In genomic region chr10:14840178-14840577, GRCh38 we compare ENCODE assay signal across 20 cellular contexts. TPM values are rescaled to one million over a fixed set of nuclear protein-coding genes. Genes with fewer than 3 reads are reported as not detected.
DNase-seq lines count a peak whose midpoint lies in the region; ATAC-seq and TF ChIP-seq lines count a peak whose summit lies in the region.
"Had no signal": no experiment of that assay in that cellular context is flagged by ENCODE, and none has a peak within 500 bp of the region (broad histone marks: within the 10 kb centered on the region; RNA-seq: fewer than 3 reads in every experiment).

No MANE protein-coding gene starts in this region.

- WGBS in IMR-90 (ENCODE audit: extremely low coverage in 2 of 2, insufficient read length in 1 of 2), 2 experiments, result no CpG with 5 or more reads among the region's 2 CpGs

- no peak overlapping the region for H3K27ac ChIP-seq in IMR-90 (ENCODE audit: insufficient read depth, low read length)
- H3K27ac ChIP-seq: cardiac muscle cell, HL-60, upper lobe of left lung had no signal

- no peak for TF ChIP-seq CTCF in IMR-90 (conservative IDR thresholded peaks at IDR 0.05; ENCODE audit: low read depth, low read length)
- TF ChIP-seq CTCF in neural crest cell (conservative IDR thresholded peaks at IDR 0.05), result no peak

- BruUV-seq in IMR-90 (replicated peaks; lab: Mats Ljungman, UMichigan), result no TSS peak

- intact Hi-C loops in IMR-90 (cut with micrococcal nuclease), result no loop called here

- H2AK5ac ChIP-seq in IMR-90 (ENCODE audit: low read depth, low read length), result no peak overlapping the region

- no peak for DNase-seq in activated CD8-positive, alpha-beta memory T cell treated with anti-CD3 and anti-CD28 coated beads, Interleukin-2, amount 10 ng/mL, durations not matched to agents 7 days and 5 days
- no peak for DNase-seq in activated CD8-positive, alpha-beta memory T cell treated with anti-CD3 and anti-CD28 coated beads for 24 hours
- DNase-seq in IMR-90, result no peak
- DNase-seq in adipocyte (ENCODE audit: low read depth), result no peak
- DNase-seq in neural crest cell (ENCODE audit: low read depth, low spot score), result no peak
- no peak for DNase-seq in NOMO-1 treated with DMSO at 0.1 percent for 48 hours (lab: John Stamatoyannopoulos, UW; ENCODE audit: unreplicated experiment)
- DNase-seq in GM19240 (ENCODE audit: insufficient read length, low spot score), result no peak
- DNase-seq: effector CD4-positive, alpha-beta T cell; hippocampal formation; left cardiac atrium; NCI-H146; NCI-H446; small intestine; stimulated activated naive B cell treated with anti-CD40 and anti-IgM and Interleukin-4, amounts not matched to agents 10 μg/mL and 1 μg/mL and 100 μg/mL, for 72 hours; T-helper 9 cell; upper lobe of left lung had no signal

- in situ Hi-C loops in IMR-90 (cut with MboI; ENCODE audit: low sequenced_read_pairs), result no loop called here

- no peak for TF ChIP-seq RAD21 in IMR-90 (IDR thresholded peaks at IDR 0.05; ENCODE audit: low read length)

- no peak overlapping the region for H2BK15ac ChIP-seq in IMR-90 (ENCODE audit: low read depth, low read length)

- no peak overlapping the region for H4K91ac ChIP-seq in IMR-90 (ENCODE audit: insufficient read depth, low read depth, low read length)

- H3K4me1 ChIP-seq in IMR-90 (ENCODE audit: control insufficient read depth, insufficient read depth, low read length), result peaks cover 1% of the 10 kb centered on the region; the same call in 1 of the 2 replicates
- peaks cover 13% of the 10 kb centered on the region for H3K4me1 ChIP-seq in adipocyte (ENCODE audit: control insufficient read depth, insufficient read depth, low read length)

- peaks cover 24% of the 10 kb centered on the region for H3K4me1 Mint-ChIP-seq in activated CD8-positive, alpha-beta memory T cell treated with anti-CD3 and anti-CD28 coated beads, Interleukin-2, amount 10 ng/mL, durations not matched to agents 7 days and 5 days
- H3K4me1 Mint-ChIP-seq in neural crest cell, result peaks cover 30% of the 10 kb centered on the region

- no peak overlapping the region for H2AFZ ChIP-seq in IMR-90 (replicated peaks; ENCODE audit: low read length, poor library complexity)

- no peak for TF ChIP-seq POLR2A in IMR-90 (IDR thresholded peaks at IDR 0.05; ENCODE audit: low read depth, low read length)

- H4K20me1 ChIP-seq in IMR-90 (ENCODE audit: insufficient read depth, low read length), result peaks cover 4% of the 10 kb centered on the region

- H3K4me3 ChIP-seq in IMR-90 (ENCODE audit: insufficient read depth, low read depth, low read length) (no peak overlapping the region), adipocyte (ENCODE audit: low read length) (no peak overlapping the region)

- no peak overlapping the region for H2BK20ac ChIP-seq in IMR-90 (ENCODE audit: low read depth, low read length)

- H3K27me3 Mint-ChIP-seq in activated CD8-positive, alpha-beta memory T cell treated with anti-CD3 and anti-CD28 coated beads, Interleukin-2, amount 10 ng/mL, durations not matched to agents 7 days and 5 days, result no peaks in the 10 kb centered on the region
- H3K27me3 Mint-ChIP-seq in neural crest cell (ENCODE audit: low read depth), result no peaks in the 10 kb centered on the region
- H3K27me3 Mint-ChIP-seq: stimulated activated naive B cell treated with anti-CD40 and anti-IgM and Interleukin-4, amounts not matched to agents 10 μg/mL and 1 μg/mL and 100 μg/mL, for 72 hours had no signal

- H4K5ac ChIP-seq in IMR-90 (ENCODE audit: low read depth, low read length), result no peak overlapping the region

- CTCF ChIA-PET in activated CD8-positive, alpha-beta memory T cell treated with anti-CD3 and anti-CD28 coated beads, Interleukin-2, amount 10 ng/mL, durations not matched to agents 7 days and 5 days (lab: Charles Lee), result interaction anchor here (4.1 kb wide), 1 partner anchor 278 kb away, joined by 14 read pairs; no protein-coding TSS in a partner anchor
- CTCF ChIA-PET in IMR-90 (lab: Yijun Ruan, JAX), result no interaction called here

- H3K56ac ChIP-seq in IMR-90 (ENCODE audit: extremely low read depth, insufficient read depth, low read length), result no peak overlapping the region

- H3K9me3 ChIP-seq in IMR-90 (ENCODE audit: control insufficient read depth, insufficient read depth, low read length) (no peaks in the 10 kb centered on the region), adipocyte (ENCODE audit: control insufficient read depth, low read length) (no peaks in the 10 kb centered on the region)
- H3K9me3 ChIP-seq: upper lobe of left lung had no signal

- peak overlapping the region; percentile 20 for H3K27ac Mint-ChIP-seq in activated CD8-positive, alpha-beta memory T cell treated with anti-CD3 and anti-CD28 coated beads, Interleukin-2, amount 10 ng/mL, durations not matched to agents 7 days and 5 days
- H3K27ac Mint-ChIP-seq in neural crest cell (ENCODE audit: unreplicated experiment), result no peak overlapping the region
- H3K27ac Mint-ChIP-seq: stimulated activated naive B cell treated with anti-CD40 and anti-IgM and Interleukin-4, amounts not matched to agents 10 μg/mL and 1 μg/mL and 100 μg/mL, for 72 hours had no signal

- peaks cover 48% of the 10 kb centered on the region for H3K36me3 Mint-ChIP-seq in activated CD8-positive, alpha-beta memory T cell treated with anti-CD3 and anti-CD28 coated beads, Interleukin-2, amount 10 ng/mL, durations not matched to agents 7 days and 5 days
- peaks cover 11% of the 10 kb centered on the region for H3K36me3 Mint-ChIP-seq in neural crest cell (ENCODE audit: low read depth)

- H3K4me3 Mint-ChIP-seq in activated CD8-positive, alpha-beta memory T cell treated with anti-CD3 and anti-CD28 coated beads, Interleukin-2, amount 10 ng/mL, durations not matched to agents 7 days and 5 days, result peak overlapping the region; percentile 9
- peak overlapping the region; percentile 92 for H3K4me3 Mint-ChIP-seq in neural crest cell

- H3K79me1 ChIP-seq in IMR-90 (ENCODE audit: low read depth in 1 of 2, low read length in 2 of 2), result peaks cover 30 to 44% of the 10 kb centered on the region in 2 experiments

- dilution Hi-C loops in IMR-90 (cut with HindIII; ENCODE audit: low sequenced_read_pairs, unreplicated experiment), result no loop called here

- H3K27me3 ChIP-seq in IMR-90 (ENCODE audit: control insufficient read depth, insufficient read depth, low read length), result no peaks in the 10 kb centered on the region
- H3K27me3 ChIP-seq in adipocyte (replicated peaks; ENCODE audit: control insufficient read depth, insufficient read depth, low read length), result no peaks in the 10 kb centered on the region
- H3K27me3 ChIP-seq: cardiac muscle cell, upper lobe of left lung had no signal

- no peak overlapping the region for H4K8ac ChIP-seq in IMR-90 (ENCODE audit: low read depth in 2 of 2, low read length in 2 of 2)

- no peak overlapping the region for H2BK120ac ChIP-seq in IMR-90 (ENCODE audit: low read depth, low read length)

- H3K23ac ChIP-seq in IMR-90 (ENCODE audit: low read depth, low read length), result no peak overlapping the region

- H3K36me3 ChIP-seq in IMR-90 (ENCODE audit: control insufficient read depth, insufficient read depth, low read length), result peaks cover 26% of the 10 kb centered on the region
- H3K36me3 ChIP-seq in adipocyte (ENCODE audit: control insufficient read depth, insufficient read depth, low read length, severe bottlenecking), result peaks cover 49% of the 10 kb centered on the region

- H3K9ac ChIP-seq in IMR-90 (ENCODE audit: low read depth, low read length), result no peak overlapping the region
- peak overlapping the region; percentile 31 for H3K9ac ChIP-seq in adipocyte (ENCODE audit: low read length)

- no peak for ATAC-seq in activated CD8-positive, alpha-beta memory T cell treated with anti-CD3 and anti-CD28 coated beads, Interleukin-2, amount 10 ng/mL, durations not matched to agents 7 days and 5 days
- ATAC-seq in IMR-90 (ENCODE audit: low read depth), result no peak
- ATAC-seq in HG03520 (IDR thresholded peaks at IDR 0.05; ENCODE audit: unreplicated experiment), result no peak
- ATAC-seq: left cardiac atrium; Right ventricle myocardium inferior; stimulated activated naive B cell treated with anti-CD40 and anti-IgM and Interleukin-4, amounts not matched to agents 10 μg/mL and 1 μg/mL and 100 μg/mL, for 72 hours had no signal

- H2BK5ac ChIP-seq in IMR-90 (ENCODE audit: low read depth, low read length, poor library complexity, severe bottlenecking), result no peak overlapping the region

- H3K4me2 ChIP-seq in IMR-90 (ENCODE audit: low read depth, low read length), result no peak overlapping the region

- no peaks in the 10 kb centered on the region for H3K9me3 Mint-ChIP-seq in activated CD8-positive, alpha-beta memory T cell treated with anti-CD3 and anti-CD28 coated beads, Interleukin-2, amount 10 ng/mL, durations not matched to agents 7 days and 5 days (ENCODE audit: low read depth)
- no peaks in the 10 kb centered on the region for H3K9me3 Mint-ChIP-seq in neural crest cell
- H3K9me3 Mint-ChIP-seq: stimulated activated naive B cell treated with anti-CD40 and anti-IgM and Interleukin-4, amounts not matched to agents 10 μg/mL and 1 μg/mL and 100 μg/mL, for 72 hours had no signal

- no peak overlapping the region for H2AK9ac ChIP-seq in IMR-90 (replicated peaks; ENCODE audit: low read depth, low read length, poor library complexity)

- POLR2A ChIA-PET in IMR-90 (lab: Charles Lee; ENCODE audit: unreplicated experiment), result no interaction called here

- H3K4ac ChIP-seq in IMR-90 (ENCODE audit: low read depth, low read length), result no peak overlapping the region

- H3K18ac ChIP-seq in IMR-90 (ENCODE audit: low read depth, low read length), result no peak overlapping the region

- H3K14ac ChIP-seq in IMR-90 (replicated peaks; ENCODE audit: low read depth, low read length), result no peak overlapping the region

- no peaks in the 10 kb centered on the region; the same call in 1 of the 2 replicates for H3K9me1 ChIP-seq in IMR-90 (ENCODE audit: insufficient read depth, low read length)

RNA-seq across cellular contexts. Expression of gene HSPA14, which starts 2.1 kb away (rescaled TPM):
- total RNA-seq in activated CD8-positive, alpha-beta memory T cell treated with anti-CD3 and anti-CD28 coated beads, Interleukin-2, amount 10 ng/mL, durations not matched to agents 7 days and 5 days, result 10 to 100 TPM; 26.4 to 35.0 TPM
- total RNA-seq in IMR-90 (2012; rRNA removed) (11.8 and 15.6 TPM in 2 replicates), neural crest cell (24.2 and 24.5 TPM in 2 replicates)
- 8.7 and 10.3 TPM in 2 replicates for polyA plus RNA-seq in IMR-90 (2012; rRNA removed)
- 2.3 and 3.8 TPM in 2 replicates for polyA plus RNA-seq in IMR-90 (2012; cell fraction: cytosol; rRNA removed)
- 2.2 and 12.8 TPM in 2 replicates for polyA plus RNA-seq in IMR-90 (2012; cell fraction: nucleus; rRNA removed; ENCODE audit: low replicate concordance)

RNA-seq across cellular contexts. Expression of gene MSANTD7, which starts 2.1 kb away (rescaled TPM):
- 10 to 100 TPM; 20.1 to 21.0 TPM for total RNA-seq in activated CD8-positive, alpha-beta memory T cell treated with anti-CD3 and anti-CD28 coated beads, Interleukin-2, amount 10 ng/mL, durations not matched to agents 7 days and 5 days
- total RNA-seq in IMR-90 (2012; rRNA removed) (16.0 and 17.2 TPM in 2 replicates), neural crest cell (24.7 and 27.5 TPM in 2 replicates)
- polyA plus RNA-seq in IMR-90 (2012; rRNA removed), result 4.2 and 4.7 TPM in 2 replicates
- polyA plus RNA-seq in IMR-90 (2012; cell fraction: cytosol; rRNA removed), result 1.5 and 2.0 TPM in 2 replicates
- 3.0 and 8.7 TPM in 2 replicates for polyA plus RNA-seq in IMR-90 (2012; cell fraction: nucleus; rRNA removed; ENCODE audit: low replicate concordance)

RNA-seq across cellular contexts. Expression of gene CDNF, which starts 2.3 kb away (rescaled TPM):
- under 1 TPM; 0.50 to 0.94 TPM for total RNA-seq in activated CD8-positive, alpha-beta memory T cell treated with anti-CD3 and anti-CD28 coated beads, Interleukin-2, amount 10 ng/mL, durations not matched to agents 7 days and 5 days
- total RNA-seq in IMR-90 (2012; rRNA removed) (0.72 and 0.83 TPM in 2 replicates), neural crest cell (1.1 and 1.5 TPM in 2 replicates)
- polyA plus RNA-seq in IMR-90 (2012; rRNA removed), result 1.1 and 1.3 TPM in 2 replicates
- polyA plus RNA-seq in IMR-90 (2012; cell fraction: cytosol; rRNA removed), result 0.54 and 1.3 TPM in 2 replicates
- 0.44 and 2.9 TPM in 2 replicates for polyA plus RNA-seq in IMR-90 (2012; cell fraction: nucleus; rRNA removed; ENCODE audit: low replicate concordance)

RNA-seq across cellular contexts. Expression of gene SUV39H2, which starts 38.5 kb away (rescaled TPM):
- 10 to 100 TPM; 33.4 to 40.3 TPM for total RNA-seq in activated CD8-positive, alpha-beta memory T cell treated with anti-CD3 and anti-CD28 coated beads, Interleukin-2, amount 10 ng/mL, durations not matched to agents 7 days and 5 days
- total RNA-seq in IMR-90 (2012; rRNA removed), result 14.5 and 23.3 TPM in 2 replicates
- 3.6 and 5.3 TPM in 2 replicates for polyA plus RNA-seq in IMR-90 (2012; rRNA removed)
- 0.40 and 0.76 TPM in 2 replicates for polyA plus RNA-seq in IMR-90 (2012; cell fraction: cytosol; rRNA removed)
- polyA plus RNA-seq in IMR-90 (2012; cell fraction: nucleus; rRNA removed; ENCODE audit: low replicate concordance), result 0.23 and 2.1 TPM in 2 replicates
- 79.7 and 90.5 TPM in 2 replicates for total RNA-seq in neural crest cell
